Comparison of ENCODE assay signal across 8 cellular contexts in the genomic region with DNA sequence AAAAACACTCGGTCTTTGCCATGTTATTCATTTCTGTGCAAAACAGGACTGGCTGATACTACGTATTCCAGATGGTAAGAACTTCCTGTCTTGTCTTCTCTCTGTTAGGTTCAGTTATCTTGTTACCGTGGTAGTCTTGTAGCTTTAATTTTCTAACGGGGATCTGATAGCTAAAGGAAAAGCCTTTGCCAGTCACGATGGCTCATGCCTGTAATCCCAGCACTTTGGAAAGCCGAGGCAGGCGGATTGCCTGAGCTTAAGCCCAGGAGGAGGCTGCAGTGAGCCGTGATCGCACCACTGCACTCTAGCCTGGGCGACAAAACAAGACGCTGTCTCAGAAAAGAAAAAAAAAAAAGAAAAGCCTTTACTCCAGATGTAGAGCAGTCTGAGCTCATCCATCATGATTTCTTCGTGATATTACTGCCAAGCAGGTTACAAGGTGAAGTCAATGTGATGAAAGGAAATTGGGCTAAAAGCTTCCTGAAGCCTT. TPM values are rescaled to one million over a fixed set of nuclear protein-coding genes. Genes with fewer than 3 reads are reported as not detected.
DNase-seq lines count a peak whose midpoint lies in the region; ATAC-seq lines count a peak whose summit lies in the region.

No MANE protein-coding gene starts in this region.

- H3K9me3 Mint-ChIP-seq in activated naive CD8-positive, alpha-beta T cell (ENCODE audit: low read depth): no peaks in the 10 kb centered on the region
- no peaks in the 10 kb centered on the region for H3K9me3 Mint-ChIP-seq in stimulated activated effector memory CD8-positive, alpha-beta T cell treated with anti-CD3 and anti-CD28 coated beads, Interleukin-12 subunit alpha, Interleukin-12 subunit beta, amount 100 ng/mL, for 72 hours

- no peaks in the 10 kb centered on the region for H3K27me3 Mint-ChIP-seq in activated naive CD8-positive, alpha-beta T cell

- DNase-seq in DMS 273 (lab: John Stamatoyannopoulos, UW; ENCODE audit: unreplicated experiment) (peak; percentile 41), DMS 273 treated with DMSO at 0.1 percent for 48 hours (lab: John Stamatoyannopoulos, UW) (no peak), left ventricle myocardium superior (peak; percentile 38), NCI-H1105 treated with DMSO at 0.1 percent for 48 hours (lab: John Stamatoyannopoulos, UW) (no peak)
- DNase-seq in stimulated activated effector memory CD8-positive, alpha-beta T cell treated with anti-CD3 and anti-CD28 coated beads, Interleukin-12 subunit alpha, Interleukin-12 subunit beta, amount 100 ng/mL, for 72 hours (ENCODE audit: low spot score in 2 of 2): no peak
- no peak for DNase-seq in activated CD4-positive, CD25-positive, alpha-beta regulatory T cell (lab: John Stamatoyannopoulos, UW)

- no peaks in the 10 kb centered on the region for H3K36me3 Mint-ChIP-seq in activated naive CD8-positive, alpha-beta T cell
- no peaks in the 10 kb centered on the region for H3K36me3 Mint-ChIP-seq in stimulated activated effector memory CD8-positive, alpha-beta T cell treated with anti-CD3 and anti-CD28 coated beads, Interleukin-12 subunit alpha, Interleukin-12 subunit beta, amount 100 ng/mL, for 72 hours

- intact Hi-C loops in left ventricle myocardium superior (cut with micrococcal nuclease): no loop called here

- H3K4me1 Mint-ChIP-seq in activated naive CD8-positive, alpha-beta T cell (ENCODE audit: low read depth): peaks cover 9% of the 10 kb centered on the region
- H3K4me1 Mint-ChIP-seq in stimulated activated effector memory CD8-positive, alpha-beta T cell treated with anti-CD3 and anti-CD28 coated beads, Interleukin-12 subunit alpha, Interleukin-12 subunit beta, amount 100 ng/mL, for 72 hours: no peaks in the 10 kb centered on the region

- peak overlapping the region; percentile 64 for H3K27ac Mint-ChIP-seq in activated naive CD8-positive, alpha-beta T cell
- no peak overlapping the region for H3K27ac Mint-ChIP-seq in stimulated activated effector memory CD8-positive, alpha-beta T cell treated with anti-CD3 and anti-CD28 coated beads, Interleukin-12 subunit alpha, Interleukin-12 subunit beta, amount 100 ng/mL, for 72 hours

- H3K4me3 Mint-ChIP-seq in activated naive CD8-positive, alpha-beta T cell: peak overlapping the region; percentile 80
- H3K4me3 Mint-ChIP-seq in stimulated activated effector memory CD8-positive, alpha-beta T cell treated with anti-CD3 and anti-CD28 coated beads, Interleukin-12 subunit alpha, Interleukin-12 subunit beta, amount 100 ng/mL, for 72 hours: peak overlapping the region; percentile 41

- ATAC-seq in left ventricle myocardium superior (peak; percentile 50), HG03439 (IDR thresholded peaks at IDR 0.05; ENCODE audit: unreplicated experiment) (no peak)
- no peak for ATAC-seq in stimulated activated effector memory CD8-positive, alpha-beta T cell treated with anti-CD3 and anti-CD28 coated beads, Interleukin-12 subunit alpha, Interleukin-12 subunit beta, amount 100 ng/mL, for 72 hours

RNA-seq across cellular contexts. Expression of a gene that starts 11.1 kb away (rescaled TPM):
- total RNA-seq in left ventricle myocardium superior: 9.4 TPM

RNA-seq across cellular contexts. Expression of a gene that starts 36.3 kb away (rescaled TPM):
- total RNA-seq in left ventricle myocardium superior: 41.1 TPM

Comparison
In these comparisons a context has a peak if more than half of its experiments do, and no peak if none do; other contexts are left out.
1. DNase-seq: peak in DMS 273 (single experiment) and left ventricle myocardium superior (single experiment); none in DMS 273 treated with DMSO at 0.1 percent for 48 hours (single experiment), stimulated activated effector memory CD8-positive, alpha-beta T cell treated with anti-CD3 and anti-CD28 coated beads, Interleukin-12 subunit alpha, Interleukin-12 subunit beta, amount 100 ng/mL, for 72 hours (0 of 2), NCI-H1105 treated with DMSO at 0.1 percent for 48 hours (single experiment) and activated CD4-positive, CD25-positive, alpha-beta regulatory T cell (0 of 4).